ENCODE assay signal across 15 cellular contexts in genomic region chr14:93857081-93857480, GRCh38.
DNase-seq lines count a peak whose midpoint lies in the region; ATAC-seq, FAIRE-seq and TF ChIP-seq lines count a peak whose summit lies in the region.
"Had no signal": no experiment of that assay in that cellular context is flagged by ENCODE, and none has a peak within 500 bp of the region (broad histone marks: within the 10 kb centered on the region; RNA-seq: fewer than 3 reads in every experiment).

No MANE protein-coding gene starts in this region.

- H3K9me3 Mint-ChIP-seq in stimulated activated naive CD8-positive, alpha-beta T cell treated with anti-CD3 and anti-CD28 coated beads, Interleukin-15, amount 100 ng/mL, for 72 hours: no peaks in the 10 kb centered on the region

- H3K27ac Mint-ChIP-seq in stimulated activated naive CD8-positive, alpha-beta T cell treated with anti-CD3 and anti-CD28 coated beads, Interleukin-15, amount 100 ng/mL, for 72 hours: peak overlapping the region in 1 of 2 donors; percentile 42

- FAIRE-seq in GM12892 (lab: Jason Lieb, UNC): no peak
- FAIRE-seq: A204.1 had no signal

- no peaks in the 10 kb centered on the region for H3K4me1 Mint-ChIP-seq in stimulated activated naive CD8-positive, alpha-beta T cell treated with anti-CD3 and anti-CD28 coated beads, Interleukin-15, amount 100 ng/mL, for 72 hours

- H3K36me3 ChIP-seq in left ventricle myocardium inferior: no peaks in the 10 kb centered on the region

- no peaks in the 10 kb centered on the region for H3K9me3 ChIP-seq in left ventricle myocardium inferior (replicated peaks)
- H3K9me3 ChIP-seq: Caco-2 had no signal

- peak; percentile 2 for DNase-seq in activated effector memory CD4-positive, alpha-beta T cell treated with anti-CD3 and anti-CD28 coated beads, Interleukin-2, amount 50 U/mL, for 16 hours
- DNase-seq in activated effector memory CD4-positive, alpha-beta T cell treated with Interleukin-2 at 50 U/mL for 16 hours: no peak
- peak; percentile 82 for DNase-seq in NCI-H2171 (lab: John Stamatoyannopoulos, UW)
- DNase-seq in cerebellar cortex (ENCODE audit: low spot score): peak; percentile 90
- no peak for DNase-seq in GM12892 (ENCODE audit: insufficient read length)
- DNase-seq in left ventricle myocardium inferior: no peak
- DNase-seq in AML-193 (lab: John Stamatoyannopoulos, UW): no peak
- DNase-seq in stimulated activated naive CD8-positive, alpha-beta T cell treated with anti-CD3 and anti-CD28 coated beads, Interleukin-15, amount 100 ng/mL, for 72 hours: no peak
- DNase-seq: Caco-2, GDM1, GOT3, KG1, NCI-H1048, NCI-H510A had no signal

- H3K4me3 Mint-ChIP-seq in stimulated activated naive CD8-positive, alpha-beta T cell treated with anti-CD3 and anti-CD28 coated beads, Interleukin-15, amount 100 ng/mL, for 72 hours: no peak overlapping the region

- H3K27me3 Mint-ChIP-seq in stimulated activated naive CD8-positive, alpha-beta T cell treated with anti-CD3 and anti-CD28 coated beads, Interleukin-15, amount 100 ng/mL, for 72 hours: peaks cover 39% of the 10 kb centered on the region

- H3K27ac ChIP-seq in left ventricle myocardium inferior (replicated peaks): no peak overlapping the region

- no peak for TF ChIP-seq CTCF in left ventricle myocardium inferior (IDR thresholded peaks at IDR 0.05; ENCODE audit: borderline replicate concordance)

- no peaks in the 10 kb centered on the region for H3K4me1 ChIP-seq in left ventricle myocardium inferior
- H3K4me1 ChIP-seq: Caco-2 had no signal

- peaks cover 90% of the 10 kb centered on the region for H3K27me3 ChIP-seq in left ventricle myocardium inferior (ENCODE audit: low read depth)

- no peak overlapping the region for H3K4me3 ChIP-seq in left ventricle myocardium inferior

- intact Hi-C loops in left ventricle myocardium inferior (cut with micrococcal nuclease): no loop called here

- no peak for TF ChIP-seq POLR2A in GM12892 (IDR thresholded peaks at IDR 0.05; ENCODE audit: low read depth, low read length)

- no peak for ATAC-seq in stimulated activated naive CD8-positive, alpha-beta T cell treated with anti-CD3 and anti-CD28 coated beads, Interleukin-15, amount 100 ng/mL, for 72 hours

Comparison
In these comparisons a context has a peak if more than half of its experiments do, and no peak if none do; other contexts are left out.
1. DNase-seq: peak in activated effector memory CD4-positive, alpha-beta T cell treated with anti-CD3 and anti-CD28 coated beads, Interleukin-2, amount 50 U/mL, for 16 hours (single experiment), NCI-H2171 (single experiment) and cerebellar cortex (single experiment); none in activated effector memory CD4-positive, alpha-beta T cell treated with Interleukin-2 at 50 U/mL for 16 hours (single experiment), GM12892 (single experiment), left ventricle myocardium inferior (single experiment), AML-193 (0 of 2) and stimulated activated naive CD8-positive, alpha-beta T cell treated with anti-CD3 and anti-CD28 coated beads, Interleukin-15, amount 100 ng/mL, for 72 hours (0 of 2).